21 cellular contexts compared by ENCODE assay signal in genomic region chr2:21667638-21668037, GRCh38.
A peak's percentile ranks its signal among the peaks of the same experiment; 100 is the strongest.
DNase-seq lines count a peak whose midpoint lies in the region; ATAC-seq and TF ChIP-seq lines count a peak whose summit lies in the region.
"Had no signal": no experiment of that assay in that cellular context is flagged by ENCODE, and none has a peak within 500 bp of the region (broad histone marks: within the 10 kb centered on the region; RNA-seq: fewer than 3 reads in every experiment).

No MANE protein-coding gene starts in this region.

- no peak for TF ChIP-seq EP300 in esophagus muscularis mucosa (IDR thresholded peaks at IDR 0.05)

- no peaks in the 10 kb centered on the region for H3K9me3 Mint-ChIP-seq in GM23338
- H3K9me3 Mint-ChIP-seq in WTC11, result 0 out of 2 replicates have a peak, but pooled peaks cover 3% of the 10 kb centered on the region

- H3K36me3 Mint-ChIP-seq in GM23338 (ENCODE audit: low read depth) (no peaks in the 10 kb centered on the region), WTC11 (no peaks in the 10 kb centered on the region)
- H3K36me3 Mint-ChIP-seq: CD14-positive monocyte; CD8-positive, alpha-beta memory T cell had no signal

- POLR2A ChIA-PET in WTC11 (lab: Charles Lee), result no interaction called here

- H3K4me3 Mint-ChIP-seq in GM23338 (no peak overlapping the region), WTC11 (no peak overlapping the region)
- H3K4me3 Mint-ChIP-seq: CD14-positive monocyte; CD4-positive, alpha-beta T cell; CD8-positive, alpha-beta memory T cell had no signal

- DNase-seq in GM23338 (ENCODE audit: low spot score) (no peak), WTC11 (ENCODE audit: low spot score) (no peak), esophagus muscularis mucosa (ENCODE audit: extremely low spot score) (peak; percentile 80)
- no peak for DNase-seq in stimulated activated naive CD4-positive, alpha-beta T cell treated with Interleukin-2 at 50 U/mL for 16 hours (lab: John Stamatoyannopoulos, UW)
- no peak for DNase-seq in activated CD8-positive, alpha-beta memory T cell treated with anti-CD3 and anti-CD28 coated beads, Interleukin-2, amount 50 U/mL, for 48 hours
- no peak for DNase-seq in activated naive CD4-positive, alpha-beta T cell treated with anti-CD3 and anti-CD28 coated beads, Interleukin-2, amount 50 U/mL, for 16 hours
- DNase-seq: 8988T; ACHN; AML-193; BE2C; CD4-positive, alpha-beta T cell; CD8-positive, alpha-beta memory T cell; DMS 273 treated with DMSO at 0.1 percent for 48 hours; DMS79; GF-D8; GOT3; H7 had no signal

- no peak overlapping the region for H3K4me2 ChIP-seq in GM23338
- H3K4me2 ChIP-seq: A549; BLaER1 treated with 17β-estradiol and CSF1 and Interleukin-3, amounts not matched to agents 10 nM and 100 nM had no signal

- H3K27me3 Mint-ChIP-seq in GM23338 (ENCODE audit: insufficient read depth, low read depth, poor library complexity) (no peaks in the 10 kb centered on the region), WTC11 (ENCODE audit: low read depth) (no peaks in the 10 kb centered on the region; the same call in 1 of the 2 replicates)
- H3K27me3 Mint-ChIP-seq: CD4-positive, alpha-beta T cell; CD8-positive, alpha-beta memory T cell had no signal

- H3K9me3 ChIP-seq in esophagus muscularis mucosa, result no peaks in the 10 kb centered on the region
- H3K9me3 ChIP-seq: A549; BE2C; BLaER1 treated with 17β-estradiol and CSF1 and Interleukin-3, amounts not matched to agents 10 nM and 100 nM had no signal

- no peak overlapping the region for H3K4me3 ChIP-seq in GM23338
- no peak overlapping the region for H3K4me3 ChIP-seq in esophagus muscularis mucosa
- H3K4me3 ChIP-seq: A549; BLaER1 treated with 17β-estradiol and CSF1 and Interleukin-3, amounts not matched to agents 10 nM and 100 nM had no signal

- H3F3A ChIP-seq in GM23338 (replicated peaks; ENCODE audit: low read depth), result no peaks in the 10 kb centered on the region

- 94% methylated on average over 5 of the region's 5 CpGs for WGBS in esophagus muscularis mucosa

- TF ChIP-seq POLR2A in esophagus muscularis mucosa (IDR thresholded peaks at IDR 0.05; ENCODE audit: low read depth), result no peak

- H3K27ac Mint-ChIP-seq in GM23338 (peak overlapping the region; percentile 41; the same call in 1 of the 2 replicates), WTC11 (peak overlapping the region; percentile 53; the same call in 1 of the 2 replicates)
- H3K27ac Mint-ChIP-seq: CD14-positive monocyte; CD4-positive, alpha-beta T cell had no signal

- H3K27ac ChIP-seq in GM23338 (ENCODE audit: low read depth), result no peak overlapping the region
- no peak overlapping the region for H3K27ac ChIP-seq in esophagus muscularis mucosa (replicated peaks in 1 of 4)
- H3K27ac ChIP-seq: A549; BLaER1 treated with 17β-estradiol and CSF1 and Interleukin-3, amounts not matched to agents 10 nM and 100 nM had no signal

- H3K27me3 ChIP-seq in GM23338 (ENCODE audit: insufficient read depth) (no peaks in the 10 kb centered on the region), esophagus muscularis mucosa (no peaks in the 10 kb centered on the region)
- H3K27me3 ChIP-seq: BE2C; BLaER1 treated with 17β-estradiol and CSF1 and Interleukin-3, amounts not matched to agents 10 nM and 100 nM had no signal

- H3K4me1 ChIP-seq in GM23338 (ENCODE audit: insufficient read depth) (no peaks in the 10 kb centered on the region), esophagus muscularis mucosa (no peaks in the 10 kb centered on the region)
- H3K4me1 ChIP-seq: A549, BE2C had no signal

- H4K20me1 ChIP-seq in GM23338 (replicated peaks; ENCODE audit: insufficient read depth), result no peaks in the 10 kb centered on the region
- H4K20me1 ChIP-seq: BLaER1 treated with 17β-estradiol and CSF1 and Interleukin-3, amounts not matched to agents 10 nM and 100 nM had no signal

- ATAC-seq in GM23338 (peak; percentile 60), WTC11 (peak; percentile 81)
- ATAC-seq: A549, HCT116 had no signal

- H3K4me1 Mint-ChIP-seq in GM23338 (peaks cover 20% of the 10 kb centered on the region), WTC11 (peaks cover 24% of the 10 kb centered on the region)
- H3K4me1 Mint-ChIP-seq: CD14-positive monocyte; CD8-positive, alpha-beta memory T cell had no signal

- no peaks in the 10 kb centered on the region; the same call in 1 of the 2 replicates for H3K9me2 ChIP-seq in GM23338 (ENCODE audit: insufficient read depth)

- CTCF ChIA-PET in WTC11 (lab: Charles Lee), result no interaction called here

- intact Hi-C loops in esophagus muscularis mucosa (cut with DNase I), result no loop called here

- no peaks in the 10 kb centered on the region for H3K79me2 ChIP-seq in GM23338 (replicated peaks; ENCODE audit: insufficient read depth)

- H3K36me3 ChIP-seq in GM23338 (ENCODE audit: insufficient read depth) (no peaks in the 10 kb centered on the region), esophagus muscularis mucosa (no peaks in the 10 kb centered on the region)
- H3K36me3 ChIP-seq: BE2C; BLaER1 treated with 17β-estradiol and CSF1 and Interleukin-3, amounts not matched to agents 10 nM and 100 nM had no signal

- TF ChIP-seq CTCF in GM23338 (conservative IDR thresholded peaks at IDR 0.05; ENCODE audit: low read depth in 2 of 2), result no peak
- TF ChIP-seq CTCF in WTC11 (IDR thresholded peaks at IDR 0.05), result no peak
- no peak for TF ChIP-seq CTCF in esophagus muscularis mucosa (IDR thresholded peaks at IDR 0.05)

- H2AFZ ChIP-seq in GM23338, result no peak overlapping the region

TF ChIP-seq in GM23338, 12 proteins besides CTCF, POLR2A, EP300 and RAD21 (continues in another document):
- TF ChIP-seq ZNF114 (CRISPR knock-in tag; IDR thresholded peaks at IDR 0.05), result no peak

TF ChIP-seq in WTC11, 78 proteins besides CTCF, POLR2A, EP300 and RAD21:
- TF ChIP-seq ATF3 (CRISPR knock-in tag; conservative IDR thresholded peaks at IDR 0.05) (no peak), ZSCAN18 (CRISPR knock-in tag; IDR thresholded peaks at IDR 0.05) (no peak), ZBTB43 (CRISPR knock-in tag; IDR thresholded peaks at IDR 0.05) (no peak), SMAD3 (CRISPR knock-in tag; IDR thresholded peaks at IDR 0.05; ENCODE audit: borderline replicate concordance) (no peak), USF2 (CRISPR knock-in tag; IDR thresholded peaks at IDR 0.05) (no peak), ZNF671 (CRISPR knock-in tag; IDR thresholded peaks at IDR 0.05) (no peak), PREB (CRISPR knock-in tag; IDR thresholded peaks at IDR 0.05; ENCODE audit: borderline replicate concordance) (no peak), ZNF232 (CRISPR knock-in tag; IDR thresholded peaks at IDR 0.05) (no peak), NFYB (CRISPR knock-in tag; conservative IDR thresholded peaks at IDR 0.05; ENCODE audit: low read depth) (no peak), MYBL2 (CRISPR knock-in tag; IDR thresholded peaks at IDR 0.05) (no peak), PRRX2 (CRISPR knock-in tag; IDR thresholded peaks at IDR 0.05) (no peak), ETV6 (CRISPR knock-in tag; IDR thresholded peaks at IDR 0.05) (no peak), MXD4 (CRISPR knock-in tag; IDR thresholded peaks at IDR 0.05; ENCODE audit: borderline replicate concordance) (no peak), CBFB (CRISPR knock-in tag; IDR thresholded peaks at IDR 0.05; ENCODE audit: low read depth) (no peak)
TF ChIP-seq in WTC11: peak in this region for 0.
